18 cellular contexts compared by ENCODE assay signal in the genomic region with DNA sequence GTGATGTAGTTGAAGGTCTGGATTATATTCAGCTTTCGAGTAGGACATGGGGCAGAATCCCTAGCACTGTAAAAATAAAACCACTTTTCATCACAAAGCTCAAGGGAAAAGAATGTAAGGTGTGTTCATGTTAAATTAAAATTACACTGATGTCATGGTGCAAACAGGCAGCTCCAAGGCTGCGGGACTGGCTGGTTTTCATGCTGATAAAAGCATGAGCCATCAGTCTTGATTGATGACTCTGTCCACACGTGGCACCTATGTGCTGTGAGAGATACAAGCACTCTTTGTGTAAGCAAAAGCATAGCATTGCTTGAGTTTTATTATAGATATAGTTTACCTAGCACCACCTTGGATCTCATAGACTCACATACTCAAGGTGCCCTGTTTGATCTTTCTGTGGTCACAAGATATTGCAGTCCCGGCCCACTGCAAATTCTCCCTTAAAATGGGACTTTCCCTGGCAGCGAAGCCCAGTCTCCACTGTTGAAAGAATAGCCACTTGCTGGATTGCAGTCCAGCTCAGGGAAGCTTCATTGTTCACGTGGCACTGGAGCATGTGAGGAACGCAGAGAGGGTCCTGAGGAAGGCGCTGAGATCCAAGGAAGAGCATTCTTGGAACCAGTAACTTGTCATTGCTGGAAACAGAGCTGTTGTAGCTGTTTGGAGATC.
DNase-seq lines count a peak whose midpoint lies in the region; ATAC-seq, FAIRE-seq and TF ChIP-seq lines count a peak whose summit lies in the region.
"Had no signal": no experiment of that assay in that cellular context is flagged by ENCODE, and none has a peak within 500 bp of the region (broad histone marks: within the 10 kb centered on the region; RNA-seq: fewer than 3 reads in every experiment).

No MANE protein-coding gene starts in this region.

- H3K4me3 ChIP-seq in A549: no peak overlapping the region
- H3K4me3 ChIP-seq: spleen, upper lobe of right lung had no signal

- FAIRE-seq in A549 (lab: Jason Lieb, UNC): no peak
- FAIRE-seq: H1 had no signal

- POLR2A ChIA-PET in A549 (lab: Yijun Ruan, JAX): no interaction called here

- no peak for TF ChIP-seq RAD21 in A549 (conservative IDR thresholded peaks at IDR 0.05 in 1 of 2, IDR thresholded peaks at IDR 0.05 in 1 of 2)

- 52% methylated on average over 8 of the region's 8 CpGs for WGBS in A549 (ENCODE audit: missing lambda C conversion rate)

- peak overlapping the region in 1 of 2 experiments; percentile 45; a peak in 1 of 6 replicates for H3K27ac ChIP-seq in A549
- H3K27ac ChIP-seq: neutrophil, spleen, upper lobe of right lung had no signal

- ATAC-seq in A549 (peak; percentile 62 to 83; a peak in 4 of 6 replicates), HG03378 (IDR thresholded peaks at IDR 0.05; ENCODE audit: unreplicated experiment) (no peak), GM18517 (IDR thresholded peaks at IDR 0.05; ENCODE audit: unreplicated experiment) (no peak)
- ATAC-seq: left lobe of liver, upper lobe of right lung had no signal

- TF ChIP-seq POLR2A in A549 (IDR thresholded peaks at IDR 0.05; ENCODE audit: low read length): no peak

- H3K4me2 ChIP-seq in A549: peak overlapping the region; percentile 39; the same call in 2 of the 3 replicates

- CTCF ChIA-PET in A549 (lab: Yijun Ruan, JAX): interaction anchor here (0.7 kb wide), 1 partner anchor 146 kb away, joined by 3 read pairs; no protein-coding TSS in a partner anchor

- TF ChIP-seq CTCF in A549 (IDR thresholded peaks at IDR 0.05): no peak

- peaks cover 18% of the 10 kb centered on the region for H3K4me1 ChIP-seq in A549
- H3K4me1 ChIP-seq: spleen, upper lobe of right lung had no signal

- DNase-seq in A549 (ENCODE audit: low read depth in 1 of 2, low spot score in 1 of 2): peak; percentile 9 to 59
- peak; percentile 26 for DNase-seq in LoVo (ENCODE audit: low spot score)
- peak; percentile 87 for DNase-seq in astrocyte of the hippocampus (ENCODE audit: low read depth, low spot score)
- DNase-seq in left kidney (ENCODE audit: low read depth, low spot score): peak; percentile 51
- no peak for DNase-seq in NOMO-1 treated with dmso at 0.1 percent for 144 hours (lab: John Stamatoyannopoulos, UW; ENCODE audit: unreplicated experiment)
- DNase-seq in activated CD4-positive, alpha-beta T cell treated with anti-CD3 and anti-CD28 coated beads for 4 hours: no peak
- DNase-seq: activated CD4-positive, alpha-beta T cell treated with anti-CD3 and anti-CD28 coated beads, Interleukin-2, amount 50 U/mL, for 48 hours; activated gamma-delta T cell treated with Interleukin-2 at 50 U/mL for 16 hours; foreskin fibroblast; KG1; NCI-H2081 treated with DMSO at 0.1 percent for 48 hours; spleen; upper lobe of right lung had no signal

- H3K9me3 ChIP-seq in A549: no peaks in the 10 kb centered on the region
- H3K9me3 ChIP-seq: neutrophil, spleen, upper lobe of right lung had no signal

- TF ChIP-seq EP300 in A549 (IDR thresholded peaks at IDR 0.05): no peak

TF ChIP-seq in A549, 52 proteins besides CTCF, POLR2A, EP300 and RAD21:
- TF ChIP-seq, protein P1, sequence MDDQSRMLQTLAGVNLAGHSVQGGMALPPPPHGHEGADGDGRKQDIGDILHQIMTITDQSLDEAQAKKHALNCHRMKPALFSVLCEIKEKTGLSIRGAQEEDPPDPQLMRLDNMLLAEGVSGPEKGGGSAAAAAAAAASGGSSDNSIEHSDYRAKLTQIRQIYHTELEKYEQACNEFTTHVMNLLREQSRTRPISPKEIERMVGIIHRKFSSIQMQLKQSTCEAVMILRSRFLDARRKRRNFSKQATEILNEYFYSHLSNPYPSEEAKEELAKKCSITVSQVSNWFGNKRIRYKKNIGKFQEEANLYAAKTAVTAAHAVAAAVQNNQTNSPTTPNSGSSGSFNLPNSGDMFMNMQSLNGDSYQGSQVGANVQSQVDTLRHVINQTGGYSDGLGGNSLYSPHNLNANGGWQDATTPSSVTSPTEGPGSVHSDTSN (IDR thresholded peaks at IDR 0.05): no peak
- TF ChIP-seq CHD2 (IDR thresholded peaks at IDR 0.05; ENCODE audit: low read length, partially characterized antibody) (no peak), TP53 (CRISPR knock-in tag; IDR thresholded peaks at IDR 0.05) (no peak), HOXB13 (CRISPR knock-in tag; IDR thresholded peaks at IDR 0.05; ENCODE audit: low read depth) (no peak), JUNB (IDR thresholded peaks at IDR 0.05) (peak; percentile 26; the same call in 1 of the 2 replicates), ZNF302 (CRISPR knock-in tag; IDR thresholded peaks at IDR 0.05) (no peak), NFE2L2 (conservative IDR thresholded peaks at IDR 0.05; ENCODE audit: low read length) (no peak), MYC (IDR thresholded peaks at IDR 0.05; ENCODE audit: borderline replicate concordance, low read length) (no peak), CBX8 (IDR thresholded peaks at IDR 0.05) (no peak), CBX2 (IDR thresholded peaks at IDR 0.05; ENCODE audit: borderline replicate concordance, low read depth) (no peak), MAZ (IDR thresholded peaks at IDR 0.05; ENCODE audit: borderline replicate concordance, low read depth, low read length) (no peak), CEBPB (IDR thresholded peaks at IDR 0.05) (no peak), HOXB5 (CRISPR knock-in tag; IDR thresholded peaks at IDR 0.05) (0 out of 2 replicates have a peak, but pooled peaks have one; percentile 53)
- TF ChIP-seq, protein P2, sequence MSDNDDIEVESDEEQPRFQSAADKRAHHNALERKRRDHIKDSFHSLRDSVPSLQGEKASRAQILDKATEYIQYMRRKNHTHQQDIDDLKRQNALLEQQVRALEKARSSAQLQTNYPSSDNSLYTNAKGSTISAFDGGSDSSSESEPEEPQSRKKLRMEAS (IDR thresholded peaks at IDR 0.05): 0 out of 2 replicates have a peak, but pooled peaks have one; percentile 23
- TF ChIP-seq, protein P3, sequence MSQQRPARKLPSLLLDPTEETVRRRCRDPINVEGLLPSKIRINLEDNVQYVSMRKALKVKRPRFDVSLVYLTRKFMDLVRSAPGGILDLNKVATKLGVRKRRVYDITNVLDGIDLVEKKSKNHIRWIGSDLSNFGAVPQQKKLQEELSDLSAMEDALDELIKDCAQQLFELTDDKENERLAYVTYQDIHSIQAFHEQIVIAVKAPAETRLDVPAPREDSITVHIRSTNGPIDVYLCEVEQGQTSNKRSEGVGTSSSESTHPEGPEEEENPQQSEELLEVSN (IDR thresholded peaks at IDR 0.05; ENCODE audit: borderline replicate concordance, low read depth): no peak
- TF ChIP-seq, protein P4, sequence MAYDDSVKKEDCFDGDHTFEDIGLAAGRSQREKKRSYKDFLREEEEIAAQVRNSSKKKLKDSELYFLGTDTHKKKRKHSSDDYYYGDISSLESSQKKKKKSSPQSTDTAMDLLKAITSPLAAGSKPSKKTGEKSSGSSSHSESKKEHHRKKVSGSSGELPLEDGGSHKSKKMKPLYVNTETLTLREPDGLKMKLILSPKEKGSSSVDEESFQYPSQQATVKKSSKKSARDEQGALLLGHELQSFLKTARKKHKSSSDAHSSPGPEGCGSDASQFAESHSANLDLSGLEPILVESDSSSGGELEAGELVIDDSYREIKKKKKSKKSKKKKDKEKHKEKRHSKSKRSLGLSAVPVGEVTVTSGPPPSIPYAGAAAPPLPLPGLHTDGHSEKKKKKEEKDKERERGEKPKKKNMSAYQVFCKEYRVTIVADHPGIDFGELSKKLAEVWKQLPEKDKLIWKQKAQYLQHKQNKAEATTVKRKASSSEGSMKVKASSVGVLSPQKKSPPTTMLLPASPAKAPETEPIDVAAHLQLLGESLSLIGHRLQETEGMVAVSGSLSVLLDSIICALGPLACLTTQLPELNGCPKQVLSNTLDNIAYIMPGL (CRISPR knock-in tag; IDR thresholded peaks at IDR 0.05; ENCODE audit: borderline replicate concordance): no peak
- TF ChIP-seq, protein P5, sequence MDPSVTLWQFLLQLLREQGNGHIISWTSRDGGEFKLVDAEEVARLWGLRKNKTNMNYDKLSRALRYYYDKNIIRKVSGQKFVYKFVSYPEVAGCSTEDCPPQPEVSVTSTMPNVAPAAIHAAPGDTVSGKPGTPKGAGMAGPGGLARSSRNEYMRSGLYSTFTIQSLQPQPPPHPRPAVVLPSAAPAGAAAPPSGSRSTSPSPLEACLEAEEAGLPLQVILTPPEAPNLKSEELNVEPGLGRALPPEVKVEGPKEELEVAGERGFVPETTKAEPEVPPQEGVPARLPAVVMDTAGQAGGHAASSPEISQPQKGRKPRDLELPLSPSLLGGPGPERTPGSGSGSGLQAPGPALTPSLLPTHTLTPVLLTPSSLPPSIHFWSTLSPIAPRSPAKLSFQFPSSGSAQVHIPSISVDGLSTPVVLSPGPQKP (IDR thresholded peaks at IDR 0.05; ENCODE audit: low read depth, low read length): no peak

Comparison
In these comparisons a context has a peak if more than half of its experiments do, and no peak if none do; other contexts are left out.
1. ATAC-seq: peak in A549 (2 of 2); none in HG03378 (single experiment) and GM18517 (single experiment).
2. DNase-seq: peak in A549 (2 of 2), LoVo (single experiment), astrocyte of the hippocampus (single experiment) and left kidney (single experiment); none in NOMO-1 treated with dmso at 0.1 percent for 144 hours (single experiment) and activated CD4-positive, alpha-beta T cell treated with anti-CD3 and anti-CD28 coated beads for 4 hours (0 of 2).